Comparison of ENCODE assay signal across 1 cellular context in genomic region chr6:98980814-98981213, GRCh38.
TF ChIP-seq lines count a peak whose summit lies in the region.

No MANE protein-coding gene starts in this region.

TF ChIP-seq in K562, 482 proteins besides CTCF, POLR2A, EP300 and RAD21:
- TF ChIP-seq ZNF445 (CRISPR knock-in tag; IDR thresholded peaks at IDR 0.05; ENCODE audit: low read depth) = no peak
- no peak for TF ChIP-seq NCOA6 (IDR thresholded peaks at IDR 0.05)
- TF ChIP-seq E2F4 (CRISPR knock-in tag; IDR thresholded peaks at IDR 0.05; ENCODE audit: low read depth) = no peak
- TF ChIP-seq NR4A1 (CRISPR knock-in tag; IDR thresholded peaks at IDR 0.05) = no peak
- no peak for TF ChIP-seq NR4A1 (tag; IDR thresholded peaks at IDR 0.05)
- no peak for TF ChIP-seq CAMTA2 (CRISPR knock-in tag; conservative IDR thresholded peaks at IDR 0.05)
- TF ChIP-seq TCFL5 (CRISPR knock-in tag; conservative IDR thresholded peaks at IDR 0.05) = no peak
- TF ChIP-seq RNF2 (IDR thresholded peaks at IDR 0.05) = no peak
- peak; percentile 35 for TF ChIP-seq ZFP36 (IDR thresholded peaks at IDR 0.05; ENCODE audit: low read depth, low read length, partially characterized antibody)
